8 cellular contexts compared by ENCODE assay signal in genomic region chr1:203304391-203304918, GRCh38. TPM values are rescaled to one million over a fixed set of nuclear protein-coding genes. Genes with fewer than 3 reads are reported as not detected.
DNase-seq lines count a peak whose midpoint lies in the region; ATAC-seq, FAIRE-seq and TF ChIP-seq lines count a peak whose summit lies in the region.

No MANE protein-coding gene starts in this region.

- H3K4me1 ChIP-seq in hepatocyte (ENCODE audit: insufficient read depth) = peaks cover 31% of the 10 kb centered on the region

- H3K4me2 ChIP-seq in SU-DHL-6 (ENCODE audit: low read depth, low read length, poor library complexity, severe bottlenecking) (peak overlapping the region; percentile 90), hepatocyte (peak overlapping the region; percentile 74)

- H3K9me3 Mint-ChIP-seq in HFFc6 = no peaks in the 10 kb centered on the region

- ATAC-seq in HG02970 (IDR thresholded peaks at IDR 0.05; ENCODE audit: low FRiP score, unreplicated experiment) (no peak), GM21528 (IDR thresholded peaks at IDR 0.05; ENCODE audit: low FRiP score, unreplicated experiment) (no peak)

- peaks cover 95% of the 10 kb centered on the region for H3F3A ChIP-seq in SU-DHL-6 (ENCODE audit: insufficient read depth)

- no peaks in the 10 kb centered on the region for H3K9me3 ChIP-seq in SU-DHL-6 (ENCODE audit: insufficient read depth, low read length)
- H3K9me3 ChIP-seq in hepatocyte (ENCODE audit: low read depth) = no peaks in the 10 kb centered on the region

- H3K27me3 Mint-ChIP-seq in HFFc6 (ENCODE audit: insufficient read depth) = peaks cover 18% of the 10 kb centered on the region

- no peak overlapping the region for H2AFZ ChIP-seq in SU-DHL-6 (ENCODE audit: low read depth, low read length, severe bottlenecking)
- no peak overlapping the region for H2AFZ ChIP-seq in hepatocyte

- FAIRE-seq in D721Med (lab: Jason Lieb, UNC) = no peak

- H4K20me1 ChIP-seq in SU-DHL-6 (ENCODE audit: low read depth, low read length) = peaks cover 2% of the 10 kb centered on the region; the same call in 1 of the 2 replicates
- peaks cover 37% of the 10 kb centered on the region for H4K20me1 ChIP-seq in hepatocyte (ENCODE audit: insufficient read depth, poor library complexity, severe bottlenecking)

- H3K27me3 ChIP-seq in SU-DHL-6 (ENCODE audit: low read length) (no peaks in the 10 kb centered on the region), hepatocyte (no peaks in the 10 kb centered on the region)

- peak overlapping the region; percentile 99 for H3K27ac ChIP-seq in SU-DHL-6 (ENCODE audit: low read depth, low read length)
- peak overlapping the region; percentile 96 for H3K27ac ChIP-seq in hepatocyte
- peak overlapping the region; percentile 27 to 100 (median 98) for H3K27ac ChIP-seq in skin epidermis

- H3K79me2 ChIP-seq in SU-DHL-6 (ENCODE audit: insufficient read depth, low read length) (peaks cover 65% of the 10 kb centered on the region), hepatocyte (peaks cover 40% of the 10 kb centered on the region)

- no peak for DNase-seq in HFFc6
- no peak for DNase-seq in hepatocyte (ENCODE audit: low spot score)
- no peak for DNase-seq in SHP77 (lab: John Stamatoyannopoulos, UW)
- DNase-seq in D721Med (ENCODE audit: insufficient read length, low spot score) = no peak

- peak overlapping the region; percentile 60 for H3K4me3 Mint-ChIP-seq in HFFc6

- 86% methylated on average over 9 of the region's 9 CpGs for WGBS in hepatocyte (ENCODE audit: low lambda C conversion rate, missing lambda C conversion rate)

- TF ChIP-seq CTCF in HFFc6 (IDR thresholded peaks at IDR 0.05) = no peak
- TF ChIP-seq CTCF in SU-DHL-6 (IDR thresholded peaks at IDR 0.05; ENCODE audit: insufficient read depth, low read length, poor library complexity, severe bottlenecking) = no peak
- no peak for TF ChIP-seq CTCF in hepatocyte (IDR thresholded peaks at IDR 0.05; ENCODE audit: poor library complexity)
- TF ChIP-seq CTCF in D721Med (IDR thresholded peaks at IDR 0.05; ENCODE audit: insufficient read depth, missing control alignments) = no peak

- H3K4me3 ChIP-seq in SU-DHL-6 (ENCODE audit: insufficient read depth, low read length, poor library complexity, severe bottlenecking) (peak overlapping the region; percentile 63), hepatocyte (peak overlapping the region; percentile 14), skin epidermis (peak overlapping the region; percentile 61 to 99 (median 76))

- H3K36me3 ChIP-seq in SU-DHL-6 (ENCODE audit: low read length) = peaks cover 41% of the 10 kb centered on the region
- no peaks in the 10 kb centered on the region for H3K36me3 ChIP-seq in hepatocyte (replicated peaks; ENCODE audit: insufficient read depth, low read depth)

- peak overlapping the region; percentile 97 for H3K9ac ChIP-seq in SU-DHL-6 (ENCODE audit: low read length)

- peak overlapping the region; percentile 41; the same call in 1 of the 2 replicates for H3K27ac Mint-ChIP-seq in HFFc6

- peaks cover 17% of the 10 kb centered on the region for H3K36me3 Mint-ChIP-seq in HFFc6 (ENCODE audit: low read depth)

- H3K4me1 Mint-ChIP-seq in HFFc6 (ENCODE audit: low read depth) = peaks cover 55% of the 10 kb centered on the region

- no peaks in the 10 kb centered on the region for H3K9me2 ChIP-seq in SU-DHL-6 (replicated peaks; ENCODE audit: insufficient read depth, low read length)
- H3K9me2 ChIP-seq in hepatocyte (replicated peaks; ENCODE audit: insufficient read depth) = no peaks in the 10 kb centered on the region

RNA-seq across cellular contexts. Expression of gene BTG2, which starts 0.9 kb away (rescaled TPM):
- total RNA-seq in HFFc6 (2021; fragmentation: NEBNext Ultra II Directional; extraction: Animal tissue kit (Norgen Biotek cat#: 25700)) = 10 to 100 TPM; 12.7 to 18.5 (median 13.7) TPM
- 192 and 197 TPM in 2 replicates for total RNA-seq in hepatocyte
- polyA plus RNA-seq in hepatocyte = 253 and 274 TPM in 2 replicates

RNA-seq across cellular contexts. Expression of gene FMOD, which starts 46.5 kb away (rescaled TPM):
- under 1 TPM; 0.19 to 0.66 (median 0.34) TPM for total RNA-seq in HFFc6 (2021; fragmentation: NEBNext Ultra II Directional; extraction: Animal tissue kit (Norgen Biotek cat#: 25700))
- 118 and 132 TPM in 2 replicates for total RNA-seq in hepatocyte
- polyA plus RNA-seq in hepatocyte = 125 and 161 TPM in 2 replicates

Comparison
In these comparisons a context has a peak if more than half of its experiments do, and no peak if none do; other contexts are left out.
1. H3K4me3 ChIP-seq: peak in every context shown above with its lines; median percentile 76 in skin epidermis; 63 in SU-DHL-6; 14 in hepatocyte.
2. RNA of gene FMOD, which starts 46.5 kb away (total RNA-seq): 118 to 132 TPM in hepatocyte; 0.19 to 0.66 TPM in HFFc6; every median in the first group is over 10 times any median in the second.
3. Peak in every context shown above with its lines, with median percentiles within 50 percentile points of each other: H3K27ac ChIP-seq.